Comparison of ENCODE assay signal across 1 cellular context in genomic region chr14:106475214-106475613, GRCh38.
A peak's percentile ranks its signal among the peaks of the same experiment; 100 is the strongest.
TF ChIP-seq lines count a peak whose summit lies in the region.

No MANE protein-coding gene starts in this region.

TF ChIP-seq in K562, 482 proteins besides CTCF, POLR2A, EP300 and RAD21:
- TF ChIP-seq MEIS2 (IDR thresholded peaks at IDR 0.05; ENCODE audit: partially characterized antibody) = peak; percentile 9
TF ChIP-seq in K562: peak in this region for 1; not testable (repeated sequence) for 481.
